17 cellular contexts compared by ENCODE assay signal in genomic region chr11:112297248-112297866, GRCh38. TPM values are rescaled to one million over a fixed set of nuclear protein-coding genes. Genes with fewer than 3 reads are reported as not detected.
DNase-seq lines count a peak whose midpoint lies in the region; ATAC-seq and TF ChIP-seq lines count a peak whose summit lies in the region.
"Had no signal": no experiment of that assay in that cellular context is flagged by ENCODE, and none has a peak within 500 bp of the region (broad histone marks: within the 10 kb centered on the region; RNA-seq: fewer than 3 reads in every experiment).

No MANE protein-coding gene starts in this region.

- H3K79me2 ChIP-seq in Loucy (ENCODE audit: insufficient read depth, low read length), result no peaks in the 10 kb centered on the region

- H3K36me3 ChIP-seq in CD4-positive, alpha-beta memory T cell (ENCODE audit: insufficient read depth, low read length), result no peaks in the 10 kb centered on the region
- no peaks in the 10 kb centered on the region for H3K36me3 ChIP-seq in Loucy (ENCODE audit: insufficient read depth, low read length)
- H3K36me3 ChIP-seq: neural progenitor cell had no signal

- CTCF ChIA-PET in CD4-positive, alpha-beta memory T cell (lab: Charles Lee; ENCODE audit: partially characterized antibody), result no interaction called here
- CTCF ChIA-PET in activated naive CD4-positive, alpha-beta T cell treated with anti-CD3 and anti-CD28 coated beads for 36 hours (lab: Charles Lee), result no interaction called here

- intact Hi-C loops in CD4-positive, alpha-beta memory T cell (cut with micrococcal nuclease), result no loop called here
- intact Hi-C loops in activated naive CD4-positive, alpha-beta T cell treated with anti-CD3 and anti-CD28 coated beads for 36 hours (cut with micrococcal nuclease), result loop anchor here (2.0 kb wide), 1 partner anchor 21 kb away; no protein-coding TSS in a partner anchor

- H3K9ac ChIP-seq in Loucy (ENCODE audit: low read depth, low read length, poor library complexity, severe bottlenecking), result peak overlapping the region; percentile 23
- H3K9ac ChIP-seq: neural progenitor cell had no signal

- DNase-seq in CD4-positive, alpha-beta memory T cell, result peak in 4 of 5 donors; percentile 18 to 44 (median 32)
- peak; percentile 62 for DNase-seq in activated naive CD4-positive, alpha-beta T cell treated with anti-CD3 and anti-CD28 coated beads for 36 hours
- DNase-seq in nephron progenitor cell (no peak), NCI-H2196 (lab: John Stamatoyannopoulos, UW; ENCODE audit: unreplicated experiment) (no peak), NCI-H524 (lab: John Stamatoyannopoulos, UW) (no peak), iPS-NIHi11 (ENCODE audit: low spot score) (no peak)
- DNase-seq: EL, H7, mammary epithelial cell, right cardiac atrium, Right ventricle myocardium superior had no signal

- H3K4me1 ChIP-seq in CD4-positive, alpha-beta memory T cell (ENCODE audit: insufficient read depth, low read length), result peaks cover 38% of the 10 kb centered on the region
- peaks cover 56% of the 10 kb centered on the region for H3K4me1 ChIP-seq in Loucy (ENCODE audit: insufficient read depth, low read length, poor library complexity, severe bottlenecking)

- H2AFZ ChIP-seq in Loucy (ENCODE audit: low read length), result peak overlapping the region; percentile 69
- H2AFZ ChIP-seq: neural progenitor cell had no signal

- H3K4me2 ChIP-seq in Loucy (ENCODE audit: low read depth, low read length, poor library complexity, severe bottlenecking), result peak overlapping the region; percentile 74
- H3K4me2 ChIP-seq: neural progenitor cell had no signal

- H4K20me1 ChIP-seq in Loucy (ENCODE audit: insufficient read depth, low read length, poor library complexity, severe bottlenecking), result no peaks in the 10 kb centered on the region

- ATAC-seq in GM21528 (IDR thresholded peaks at IDR 0.05; ENCODE audit: low FRiP score, unreplicated experiment), result no peak

- peaks cover 12 to 21% of the 10 kb centered on the region in 2 donors for H3K36me3 Mint-ChIP-seq in CD4-positive, alpha-beta memory T cell
- peaks cover 2% of the 10 kb centered on the region for H3K36me3 Mint-ChIP-seq in activated naive CD4-positive, alpha-beta T cell treated with anti-CD3 and anti-CD28 coated beads for 36 hours (ENCODE audit: low read depth)
- H3K36me3 Mint-ChIP-seq in nephron progenitor cell (ENCODE audit: low read depth), result peaks cover 9% of the 10 kb centered on the region
- H3K36me3 Mint-ChIP-seq: neural progenitor cell had no signal

- peaks cover 0 to 3% (median 0%) of the 10 kb centered on the region in 8 donors for H3K9me3 Mint-ChIP-seq in CD4-positive, alpha-beta memory T cell
- H3K9me3 Mint-ChIP-seq in activated naive CD4-positive, alpha-beta T cell treated with anti-CD3 and anti-CD28 coated beads for 36 hours, result no peaks in the 10 kb centered on the region
- peaks cover 6% of the 10 kb centered on the region for H3K9me3 Mint-ChIP-seq in nephron progenitor cell
- H3K9me3 Mint-ChIP-seq: neural progenitor cell had no signal

- H3K4me1 Mint-ChIP-seq in CD4-positive, alpha-beta memory T cell, result peaks cover 21 to 42% (median 34%) of the 10 kb centered on the region in 4 donors
- peaks cover 36% of the 10 kb centered on the region for H3K4me1 Mint-ChIP-seq in activated naive CD4-positive, alpha-beta T cell treated with anti-CD3 and anti-CD28 coated beads for 36 hours (ENCODE audit: low read depth)
- peaks cover 19% of the 10 kb centered on the region for H3K4me1 Mint-ChIP-seq in nephron progenitor cell

- TF ChIP-seq CTCF in Loucy (conservative IDR thresholded peaks at IDR 0.05; ENCODE audit: low read length), result no peak
- no peak for TF ChIP-seq CTCF in nephron progenitor cell (IDR thresholded peaks at IDR 0.05)

- no peaks in the 10 kb centered on the region for H3K9me2 ChIP-seq in Loucy (replicated peaks; ENCODE audit: low read depth, low read length)

- no peaks in the 10 kb centered on the region for H3K27me3 Mint-ChIP-seq in CD4-positive, alpha-beta memory T cell
- no peaks in the 10 kb centered on the region for H3K27me3 Mint-ChIP-seq in activated naive CD4-positive, alpha-beta T cell treated with anti-CD3 and anti-CD28 coated beads for 36 hours (ENCODE audit: low read depth)
- H3K27me3 Mint-ChIP-seq in nephron progenitor cell (ENCODE audit: low read depth, poor library complexity), result peaks cover 23% of the 10 kb centered on the region

- H3K27ac Mint-ChIP-seq in CD4-positive, alpha-beta memory T cell, result peak overlapping the region; percentile 83 to 93 (median 90)
- H3K27ac Mint-ChIP-seq in activated naive CD4-positive, alpha-beta T cell treated with anti-CD3 and anti-CD28 coated beads for 36 hours, result peak overlapping the region; percentile 67
- peak overlapping the region; percentile 46 for H3K27ac Mint-ChIP-seq in nephron progenitor cell
- H3K27ac Mint-ChIP-seq: neural progenitor cell had no signal

- H3K27me3 ChIP-seq in CD4-positive, alpha-beta memory T cell (ENCODE audit: insufficient read depth, low read length), result no peaks in the 10 kb centered on the region
- no peaks in the 10 kb centered on the region for H3K27me3 ChIP-seq in Loucy (ENCODE audit: insufficient read depth, low read length, poor library complexity, severe bottlenecking)
- H3K27me3 ChIP-seq: neural progenitor cell had no signal

- H3K4me3 ChIP-seq in CD4-positive, alpha-beta memory T cell (ENCODE audit: low read length in 2 of 2), result no peak overlapping the region
- H3K4me3 ChIP-seq in Loucy (ENCODE audit: low read length, poor library complexity, severe bottlenecking), result peak overlapping the region; percentile 61
- H3K4me3 ChIP-seq: neural progenitor cell had no signal

- H3K9me3 ChIP-seq in CD4-positive, alpha-beta memory T cell (ENCODE audit: control insufficient read depth in 1 of 2, low read length in 2 of 2), result no peaks in the 10 kb centered on the region
- no peaks in the 10 kb centered on the region for H3K9me3 ChIP-seq in Loucy (ENCODE audit: insufficient read depth, low read depth, low read length)

- 0 out of 2 replicates have a peak, but pooled peaks cover 1% of the 10 kb centered on the region for H3F3A ChIP-seq in Loucy (ENCODE audit: low read depth)

- POLR2A ChIA-PET in CD4-positive, alpha-beta memory T cell (lab: Charles Lee; ENCODE audit: partially characterized antibody), result no interaction called here

- peak overlapping the region; percentile 39 for H3K27ac ChIP-seq in CD4-positive, alpha-beta memory T cell (ENCODE audit: low read depth, low read length)
- H3K27ac ChIP-seq: neural progenitor cell had no signal

- H3K4me3 Mint-ChIP-seq in CD4-positive, alpha-beta memory T cell, result peak overlapping the region; percentile 43 to 89 (median 74)
- H3K4me3 Mint-ChIP-seq in activated naive CD4-positive, alpha-beta T cell treated with anti-CD3 and anti-CD28 coated beads for 36 hours, result peak overlapping the region; percentile 14
- no peak overlapping the region for H3K4me3 Mint-ChIP-seq in nephron progenitor cell
- H3K4me3 Mint-ChIP-seq: neural progenitor cell had no signal

RNA-seq across cellular contexts. Expression of gene PLET1, which starts 36.7 kb away (rescaled TPM):
- not detected for total RNA-seq in CD4-positive, alpha-beta memory T cell
- not detected for polyA plus RNA-seq in CD4-positive, alpha-beta memory T cell
- not detected for total RNA-seq in activated naive CD4-positive, alpha-beta T cell treated with anti-CD3 and anti-CD28 coated beads for 36 hours
- total RNA-seq: activated CD8-positive, alpha-beta memory T cell treated with anti-CD3 and anti-CD28 coated beads for 36 hours; frontal cortex; H7; mammary epithelial cell; right cardiac atrium; Right ventricle myocardium superior had no signal
- polyA plus RNA-seq: BJ, mammary epithelial cell, right cardiac atrium had no signal

Comparison
In these comparisons a context has a peak if more than half of its experiments do, and no peak if none do; other contexts are left out.
1. DNase-seq: peak in CD4-positive, alpha-beta memory T cell (4 of 5) and activated naive CD4-positive, alpha-beta T cell treated with anti-CD3 and anti-CD28 coated beads for 36 hours (single experiment); none in nephron progenitor cell (single experiment), NCI-H2196 (single experiment), NCI-H524 (0 of 2) and iPS-NIHi11 (single experiment).
2. Peak in every context shown above with its lines, with median percentiles within 50 percentile points of each other: H3K27ac Mint-ChIP-seq.